31 cellular contexts compared by ENCODE assay signal in genomic region chr13:111008351-111008750, GRCh38.
"Had no signal": no experiment of that assay in that cellular context is flagged by ENCODE, and none has a peak within 500 bp of the region (broad histone marks: within the 10 kb centered on the region; RNA-seq: fewer than 3 reads in every experiment).

No MANE protein-coding gene starts in this region.

- H3K4me3 ChIP-seq: body of pancreas, breast epithelium, PC-9 had no signal

- H3K36me3 ChIP-seq: breast epithelium had no signal

- DNase-seq: activated CD4-positive, alpha-beta T cell treated with anti-CD3 and anti-CD28 coated beads, Interleukin-2, amount 10 ng/mL, durations not matched to agents 24 days and 14 days; activated CD4-positive, alpha-beta T cell treated with anti-CD3 and anti-CD28 coated beads, Interleukin-2, amount 50 U/mL, for 4 hours; activated CD8-positive, alpha-beta T cell treated with anti-CD3 and anti-CD28 coated beads for 36 hours; activated gamma-delta T cell; activated naive CD4-positive, alpha-beta T cell treated with Interleukin-2 at 50 U/mL for 16 hours; activated naive CD8-positive, alpha-beta T cell treated with anti-CD3 and anti-CD28 coated beads, Interleukin-2, amount 10 ng/mL, durations not matched to agents 7 days and 5 days; activated T-cell treated with anti-CD3 and anti-CD28 coated beads, Interleukin-2, amount 50 U/mL, for 1 hour; amygdala; body of pancreas; NCI-H1092 treated with DMSO at 0.1 percent for 48 hours; NCI-H1417; NCI-H146; NCI-H187; NCI-H2029 treated with DMSO at 0.1 percent for 48 hours; NCI-H2107; NCI-H2171; NCI-H510A; NCI-H526; NCI-H748 treated with DMSO at 0.1 percent for 48 hours; NK-92 treated with Interleukin-12 subunit alpha and Interleukin-12 subunit beta, amount 100 ng/mL, for 24 hours; PC-9; SIG-M5; SW 1271; T-helper 1 cell; T-helper 2 cell; T-helper 9 cell had no signal

- H3K9me3 ChIP-seq: body of pancreas, breast epithelium had no signal

- H3K27me3 ChIP-seq: body of pancreas, breast epithelium had no signal

- ATAC-seq: activated CD8-positive, alpha-beta T cell treated with anti-CD3 and anti-CD28 coated beads for 36 hours; body of pancreas; Right ventricle myocardium inferior; SK-N-SH treated with all-trans-retinoic acid at 6 μM for 48 hours had no signal

- H3K27ac ChIP-seq: breast epithelium, KMS-11, PC-9, RWPE1 had no signal
